8 cellular contexts compared by ENCODE assay signal in the genomic region with DNA sequence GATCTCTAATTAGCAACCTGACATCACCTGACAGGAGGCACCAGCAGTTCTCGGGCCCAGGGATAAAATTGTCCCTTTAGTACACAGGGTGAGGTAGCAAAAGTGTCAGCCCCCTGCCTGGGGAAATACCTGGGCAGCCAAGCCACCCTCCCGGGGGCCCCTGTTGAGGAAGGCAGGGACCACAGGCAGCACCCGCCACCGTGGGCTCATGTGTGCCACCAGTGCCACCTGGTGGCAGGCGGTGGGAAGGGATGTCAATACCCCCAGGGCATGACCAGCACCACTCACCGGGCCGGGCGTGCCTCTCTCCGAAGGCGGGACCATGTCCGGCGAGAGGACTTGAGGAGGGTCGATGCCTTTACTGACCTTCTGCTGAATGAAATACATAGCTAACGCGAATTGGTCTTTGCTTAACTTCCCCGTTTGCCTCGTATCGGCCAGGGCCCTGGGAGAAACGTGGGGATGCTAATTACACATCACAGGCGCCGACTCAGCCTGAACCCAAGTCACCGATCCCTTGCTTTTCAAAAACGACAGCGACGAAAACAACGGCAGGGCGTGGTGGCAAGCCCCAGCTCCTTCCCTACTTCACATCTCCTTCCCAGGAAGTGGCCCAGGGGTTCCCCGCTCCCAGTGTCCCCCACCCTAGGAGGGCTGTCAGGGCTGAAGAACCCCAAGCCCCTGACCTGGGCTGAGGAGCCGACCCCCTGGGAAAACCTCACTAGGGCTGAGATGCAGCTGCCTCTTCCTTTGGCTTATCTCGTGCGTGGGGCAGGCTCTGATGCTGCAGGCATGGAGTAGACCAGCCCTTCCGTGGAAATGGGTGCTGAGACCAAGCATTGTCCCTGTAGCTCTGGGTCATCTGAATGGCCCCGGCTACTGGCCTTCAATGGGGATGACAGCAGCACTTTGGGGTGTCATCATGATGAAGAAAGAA. TPM values are rescaled to one million over a fixed set of nuclear protein-coding genes. Genes with fewer than 3 reads are reported as not detected.
DNase-seq lines count a peak whose midpoint lies in the region; ATAC-seq, FAIRE-seq and TF ChIP-seq lines count a peak whose summit lies in the region.

No MANE protein-coding gene starts in this region.

- TF ChIP-seq EP300 in Ishikawa (IDR thresholded peaks at IDR 0.05; ENCODE audit: borderline replicate concordance) (no peak), K562 (IDR thresholded peaks at IDR 0.05; ENCODE audit: low read length) (no peak)

- H3K79me2 ChIP-seq in K562 (ENCODE audit: control insufficient read depth, insufficient read depth, low read length): no peaks in the 10 kb centered on the region

- TF ChIP-seq CTCF in VCaP (conservative IDR thresholded peaks at IDR 0.05) (peak; percentile 92), K562 (IDR thresholded peaks at IDR 0.05 in 2 of 3, conservative IDR thresholded peaks at IDR 0.05 in 1 of 3; ENCODE audit: insufficient read depth in 2 of 3, low read depth in 1 of 3, low read length in 3 of 3) (peak; percentile 70 to 80 (median 80))

- no peak for FAIRE-seq in K562 (lab: Jason Lieb, UNC)

- no peak for TF ChIP-seq POLR2A in K562 (conservative IDR thresholded peaks at IDR 0.05)

- TF ChIP-seq RAD21 in Ishikawa (IDR thresholded peaks at IDR 0.05; ENCODE audit: low read depth): peak; percentile 68
- peak; percentile 48 to 67 for TF ChIP-seq RAD21 in K562 (CRISPR knock-in tag; conservative IDR thresholded peaks at IDR 0.05 in 1 of 2, IDR thresholded peaks at IDR 0.05 in 1 of 2)

- H3K4me1 ChIP-seq in K562 (replicated peaks in 1 of 2; ENCODE audit: control insufficient read depth in 2 of 2, insufficient read depth in 2 of 2, low read length in 2 of 2): peaks cover 0 to 10% of the 10 kb centered on the region in 2 experiments; a peak in 1 of 5 replicates

- H3K27me3 ChIP-seq in K562 (ENCODE audit: control insufficient read depth in 2 of 2, insufficient read depth in 2 of 2, low read length in 2 of 2): no peaks in the 10 kb centered on the region

- no peaks in the 10 kb centered on the region for H3K9me1 ChIP-seq in K562 (ENCODE audit: control insufficient read depth, insufficient read depth, low read length)

- ATAC-seq in K562 (peak; percentile 94), HG02970 (IDR thresholded peaks at IDR 0.05; ENCODE audit: low FRiP score, unreplicated experiment) (no peak)

- peaks cover 4% of the 10 kb centered on the region; the same call in 1 of the 2 replicates for H4K20me1 ChIP-seq in K562 (replicated peaks; ENCODE audit: control insufficient read depth, insufficient read depth, low read length)

- POLR2A ChIA-PET in K562 (lab: Yijun Ruan, JAX): interaction anchor here (0.5 kb wide), 1 partner anchor 16 kb away, joined by 4 read pairs; no protein-coding TSS in a partner anchor

- no TSS peak for BruUV-seq in K562 (replicated peaks; lab: Mats Ljungman, UMichigan)

- intact Hi-C loops in K562 (cut with micrococcal nuclease): no loop called here

- WGBS in K562 (ENCODE audit: insufficient coverage, low coverage, missing lambda C conversion rate): 77% methylated on average over 30 of the region's 33 CpGs

- DNase-seq in GM03348 (ENCODE audit: low spot score) (peak; percentile 91), K562 (ENCODE audit: extremely low read depth in 1 of 4, low spot score in 3 of 4) (peak; percentile 63 to 87 (median 80)), inferior parietal cortex (ENCODE audit: extremely low spot score) (peak; percentile 50), cerebellar nuclear complex (lab: John Stamatoyannopoulos, UW) (no peak)
- peak; percentile 56 for DNase-seq in stimulated activated CD4-positive, alpha-beta T cell treated with anti-CD3 and anti-CD28 coated beads, Interleukin-1b, Interleukin-23, amount 100 ng/mL, for 48 hours

- H3K27ac ChIP-seq in VCaP: no peak overlapping the region
- H3K27ac ChIP-seq in K562 (ENCODE audit: extremely low read depth, low read depth, low read length): no peak overlapping the region

- H3K9me3 ChIP-seq in K562 (replicated peaks; ENCODE audit: control insufficient read depth, insufficient read depth, low read depth, low read length): no peaks in the 10 kb centered on the region

- no peak overlapping the region for H2AFZ ChIP-seq in K562 (ENCODE audit: low read depth, low read length)

- H3K4me3 ChIP-seq in K562: no peak overlapping the region

- CTCF ChIA-PET in K562 (lab: Yijun Ruan, JAX; ENCODE audit: low intra/inter-chr PET ratio): interaction anchor here (0.7 kb wide), 2 partner anchors 170 kb away, joined by 4 read pairs; no protein-coding TSS in a partner anchor

- H3K9ac ChIP-seq in K562 (ENCODE audit: insufficient read depth in 1 of 2, low read depth in 2 of 2, low read length in 2 of 2): no peak overlapping the region

- in situ Hi-C loops in K562 (cut with MboI): no loop called here

- peaks cover 77% of the 10 kb centered on the region; the same call in 2 of the 3 replicates for H3K36me3 ChIP-seq in K562 (ENCODE audit: control insufficient read depth, insufficient read depth, low read length)

- no peak overlapping the region for H3K4me2 ChIP-seq in K562 (ENCODE audit: insufficient read depth, low read length)

TF ChIP-seq in Ishikawa, 13 proteins besides CTCF, POLR2A, EP300 and RAD21 (continues in another document):
- no peak for TF ChIP-seq TEAD4 (IDR thresholded peaks at IDR 0.05)
- TF ChIP-seq, protein P1, sequence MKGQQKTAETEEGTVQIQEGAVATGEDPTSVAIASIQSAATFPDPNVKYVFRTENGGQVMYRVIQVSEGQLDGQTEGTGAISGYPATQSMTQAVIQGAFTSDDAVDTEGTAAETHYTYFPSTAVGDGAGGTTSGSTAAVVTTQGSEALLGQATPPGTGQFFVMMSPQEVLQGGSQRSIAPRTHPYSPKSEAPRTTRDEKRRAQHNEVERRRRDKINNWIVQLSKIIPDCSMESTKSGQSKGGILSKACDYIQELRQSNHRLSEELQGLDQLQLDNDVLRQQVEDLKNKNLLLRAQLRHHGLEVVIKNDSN (IDR thresholded peaks at IDR 0.05): no peak

TF ChIP-seq in K562, 482 proteins besides CTCF, POLR2A, EP300 and RAD21 (continues in another document):
- TF ChIP-seq HDAC6 (IDR thresholded peaks at IDR 0.05; ENCODE audit: low read depth, low read length): no peak
- no peak for TF ChIP-seq ZNF140 (CRISPR knock-in tag; IDR thresholded peaks at IDR 0.05)
- TF ChIP-seq ZNF583 (CRISPR knock-in tag; IDR thresholded peaks at IDR 0.05): no peak
- peak; percentile 74 for TF ChIP-seq SMC3 (conservative IDR thresholded peaks at IDR 0.05; ENCODE audit: insufficient read depth, low read depth, low read length)
- TF ChIP-seq POLR2G (IDR thresholded peaks at IDR 0.05; ENCODE audit: low read depth, low read length): 0 out of 2 replicates have a peak, but pooled peaks have one; percentile 31
- no peak for TF ChIP-seq KAT2B (IDR thresholded peaks at IDR 0.05; ENCODE audit: low read depth, low read length)
- no peak for TF ChIP-seq ZKSCAN8 (CRISPR knock-in tag; IDR thresholded peaks at IDR 0.05)
- TF ChIP-seq RB1 (IDR thresholded peaks at IDR 0.05; ENCODE audit: low read depth): peak; percentile 50; the same call in 1 of the 2 replicates
- TF ChIP-seq, protein P2, sequence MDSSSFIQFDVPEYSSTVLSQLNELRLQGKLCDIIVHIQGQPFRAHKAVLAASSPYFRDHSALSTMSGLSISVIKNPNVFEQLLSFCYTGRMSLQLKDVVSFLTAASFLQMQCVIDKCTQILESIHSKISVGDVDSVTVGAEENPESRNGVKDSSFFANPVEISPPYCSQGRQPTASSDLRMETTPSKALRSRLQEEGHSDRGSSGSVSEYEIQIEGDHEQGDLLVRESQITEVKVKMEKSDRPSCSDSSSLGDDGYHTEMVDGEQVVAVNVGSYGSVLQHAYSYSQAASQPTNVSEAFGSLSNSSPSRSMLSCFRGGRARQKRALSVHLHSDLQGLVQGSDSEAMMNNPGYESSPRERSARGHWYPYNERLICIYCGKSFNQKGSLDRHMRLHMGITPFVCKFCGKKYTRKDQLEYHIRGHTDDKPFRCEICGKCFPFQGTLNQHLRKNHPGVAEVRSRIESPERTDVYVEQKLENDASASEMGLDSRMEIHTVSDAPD (CRISPR knock-in tag; IDR thresholded peaks at IDR 0.05): no peak
- TF ChIP-seq ILK (tag; IDR thresholded peaks at IDR 0.05; ENCODE audit: borderline replicate concordance, low read depth): no peak
- no peak for TF ChIP-seq IFI16 (CRISPR knock-in tag; IDR thresholded peaks at IDR 0.05)
- no peak for TF ChIP-seq PML (IDR thresholded peaks at IDR 0.05; ENCODE audit: low read length)

RNA-seq across cellular contexts. Expression of a gene that starts 53.8 kb away (rescaled TPM):
- total RNA-seq in K562 (2011; cell fraction: chromatin; rRNA removed; ENCODE audit: low replicate concordance): 81.9 and 116 TPM in 2 replicates
- 54.3 and 56.0 TPM in 2 replicates for total RNA-seq in K562 (2011; cell fraction: nucleolus; rRNA removed)
- 55.7 and 62.1 TPM in 2 replicates for total RNA-seq in K562 (2011; cell fraction: nucleoplasm; rRNA removed)
- 11.0 and 13.5 TPM in 2 replicates for total RNA-seq in K562 (2014; rRNA removed)
- total RNA-seq in K562 (2014; rRNA removed; fragmentation: Illumina TruSeq; extraction: Trizol): 12.2 and 12.3 TPM in 2 replicates
- total RNA-seq in K562 (2015; rRNA removed; fragmentation: Illumina TruSeq; extraction: Trizol): 14.7 and 15.9 TPM in 2 replicates
- 37.1 and 38.1 TPM in 2 replicates for total RNA-seq in K562 (2021)
- polyA plus RNA-seq in K562 (2011; rRNA removed): 7.4 and 16.2 TPM in 2 replicates
- 9.5 and 11.2 TPM in 2 replicates for polyA plus RNA-seq in K562 (2011; cell fraction: cytosol; rRNA removed)
- 18.8 and 20.5 TPM in 2 replicates for polyA plus RNA-seq in K562 (2011; cell fraction: nucleus; rRNA removed)
- 31.3 and 33.6 TPM in 2 replicates for polyA plus RNA-seq in K562 (2012)
- polyA plus RNA-seq in K562 (2014; fragmentation: Illumina TruSeq; extraction: Trizol): 25.1 and 28.4 TPM in 2 replicates
- 1 to 10 TPM; 4.7 TPM for polyA plus RNA-seq in K562 (2014; fragmentation: Nextera tagmentation; extraction: Ambion mirVana)
- polyA plus RNA-seq in K562 (2014; rRNA removed): 15.6 and 18.7 TPM in 2 replicates
- polyA minus RNA-seq in K562 (2011; rRNA and poly(A)+ RNA removed): 15.2 and 18.3 TPM in 2 replicates
- 13.2 and 27.3 TPM in 2 replicates for polyA minus RNA-seq in K562 (2011; cell fraction: cytosol; rRNA and poly(A)+ RNA removed)
- 17.1 and 27.9 TPM in 2 replicates for polyA minus RNA-seq in K562 (2011; cell fraction: nucleus; rRNA and poly(A)+ RNA removed)

Comparison
In these comparisons a context has a peak if more than half of its experiments do, and no peak if none do; other contexts are left out.
1. DNase-seq: peak in GM03348 (single experiment), K562 (4 of 4), inferior parietal cortex (single experiment) and stimulated activated CD4-positive, alpha-beta T cell treated with anti-CD3 and anti-CD28 coated beads, Interleukin-1b, Interleukin-23, amount 100 ng/mL, for 48 hours (single experiment); none in cerebellar nuclear complex (0 of 2).